ENCODE assay signal across 11 cellular contexts in the genomic region with DNA sequence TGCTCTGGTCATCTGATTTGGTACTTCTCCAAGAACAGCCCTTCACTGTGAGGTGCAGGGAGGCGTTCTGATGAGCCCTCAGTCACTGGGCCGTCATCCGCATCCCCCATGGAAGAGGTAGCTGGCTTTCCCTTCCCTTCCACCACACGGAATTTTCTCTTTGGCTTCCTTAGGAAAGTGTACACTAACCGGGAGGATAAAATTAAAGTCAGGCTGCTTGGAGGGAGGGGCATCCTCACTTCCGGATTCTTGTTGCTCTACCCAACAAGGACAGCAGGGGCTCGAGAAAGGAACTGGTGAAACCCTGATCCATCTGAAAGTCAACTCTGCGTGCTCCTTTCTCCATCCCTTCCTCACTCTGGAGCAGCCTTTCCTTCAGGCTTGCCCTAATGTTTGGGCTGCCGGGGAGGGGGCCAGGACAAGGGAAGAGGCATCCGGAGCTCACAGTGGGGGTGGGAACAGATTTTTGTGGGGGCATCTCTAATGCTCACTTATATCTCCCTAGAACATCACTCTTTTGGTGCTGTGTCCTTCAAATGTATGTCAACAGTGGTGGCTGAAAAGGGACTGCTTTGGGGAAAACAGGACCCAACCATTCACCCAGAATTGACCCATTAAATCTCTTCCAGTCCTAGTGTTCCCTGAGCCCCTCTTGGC.
DNase-seq lines count a peak whose midpoint lies in the region; ATAC-seq and TF ChIP-seq lines count a peak whose summit lies in the region.
"Had no signal": no experiment of that assay in that cellular context is flagged by ENCODE, and none has a peak within 500 bp of the region (broad histone marks: within the 10 kb centered on the region; RNA-seq: fewer than 3 reads in every experiment).

No MANE protein-coding gene starts in this region.

- POLR2A ChIA-PET in AG04449 (lab: Yijun Ruan, JAX) = no interaction called here
- POLR2A ChIA-PET in CD8-positive, alpha-beta T cell (lab: Charles Lee) = no interaction called here

- H3K27ac ChIP-seq in CD8-positive, alpha-beta T cell (ENCODE audit: low read depth, low read length) = no peak overlapping the region
- H3K27ac ChIP-seq in left lung = no peak overlapping the region
- H3K27ac ChIP-seq: Peyer's patch, vagina had no signal

- peaks cover 44% of the 10 kb centered on the region for H3K4me1 Mint-ChIP-seq in CD8-positive, alpha-beta T cell (ENCODE audit: low read depth)
- H3K4me1 Mint-ChIP-seq in Calu3 (ENCODE audit: low read depth, unreplicated experiment) = no peaks in the 10 kb centered on the region

- TF ChIP-seq CTCF in AG04449 (IDR thresholded peaks at IDR 0.05; ENCODE audit: insufficient read depth, low read length, missing control alignments) (peak; percentile 7), Calu3 (IDR thresholded peaks at IDR 0.05; ENCODE audit: unreplicated experiment) (no peak), left lung (IDR thresholded peaks at IDR 0.05) (no peak)
- TF ChIP-seq CTCF in CD8-positive, alpha-beta T cell (IDR thresholded peaks at IDR 0.05) = peak; percentile 17

- H3K9me3 ChIP-seq in CD8-positive, alpha-beta T cell (ENCODE audit: low read length) = no peaks in the 10 kb centered on the region
- H3K9me3 ChIP-seq in left lung = no peaks in the 10 kb centered on the region
- H3K9me3 ChIP-seq: Peyer's patch, vagina had no signal

- peaks cover 30% of the 10 kb centered on the region for H3K4me1 ChIP-seq in CD8-positive, alpha-beta T cell (ENCODE audit: insufficient read depth, low read length)
- H3K4me1 ChIP-seq in left lung = peaks cover 0 to 17% of the 10 kb centered on the region in 2 donors

- H3K9me3 Mint-ChIP-seq in CD8-positive, alpha-beta T cell = no peaks in the 10 kb centered on the region
- H3K9me3 Mint-ChIP-seq in Calu3 (ENCODE audit: low read depth, unreplicated experiment) = no peaks in the 10 kb centered on the region

- no TSS peak for BruUV-seq in Calu3 (replicated peaks; lab: Mats Ljungman, UMichigan)

- DNase-seq in AG04449 (ENCODE audit: low read depth, low spot score) (no peak), NCI-H69 (lab: John Stamatoyannopoulos, UW) (peak; percentile 26), ecto neural progenitor cell (ENCODE audit: low spot score) (peak; percentile 44), inferior parietal cortex (ENCODE audit: extremely low spot score) (no peak), Calu3 (no peak), left lung (no peak), NCI-H345 treated with DMSO at 0.1 percent for 48 hours (lab: John Stamatoyannopoulos, UW; ENCODE audit: unreplicated experiment) (no peak)
- no peak for DNase-seq in CD8-positive, alpha-beta T cell
- DNase-seq: occipital lobe, Peyer's patch had no signal

- no peak overlapping the region for H3K4me3 ChIP-seq in AG04449 (ENCODE audit: low read depth, low read length)
- H3K4me3 ChIP-seq in CD8-positive, alpha-beta T cell (ENCODE audit: low read depth, low read length) = no peak overlapping the region
- no peak overlapping the region for H3K4me3 ChIP-seq in left lung
- H3K4me3 ChIP-seq: Peyer's patch, vagina had no signal

- no peak for ATAC-seq in CD8-positive, alpha-beta T cell
- ATAC-seq in left lung = no peak

- CTCF ChIA-PET in AG04449 (lab: Yijun Ruan, JAX) (interaction anchor here (0.9 to 1.4 kb wide), 2 partner anchors 11 to 25 kb away, joined by 3 read pairs; no protein-coding TSS in a partner anchor), Calu3 (lab: Charles Lee) (no interaction called here)
- CTCF ChIA-PET in CD8-positive, alpha-beta T cell (lab: Charles Lee) = interaction anchor here (0.6 to 1.6 kb wide), 4 partner anchors 10 to 105 kb away, joined by 3 to 12 read pairs (median 4); no protein-coding TSS in a partner anchor

- no peaks in the 10 kb centered on the region for H3K36me3 ChIP-seq in CD8-positive, alpha-beta T cell (ENCODE audit: insufficient read depth, low read length)
- H3K36me3 ChIP-seq in left lung = no peaks in the 10 kb centered on the region
- H3K36me3 ChIP-seq: Peyer's patch, vagina had no signal

- H3K36me3 Mint-ChIP-seq in CD8-positive, alpha-beta T cell = peaks cover 6% of the 10 kb centered on the region
- H3K36me3 Mint-ChIP-seq in Calu3 (ENCODE audit: insufficient read depth, unreplicated experiment) = no peaks in the 10 kb centered on the region

- intact Hi-C loops in CD8-positive, alpha-beta T cell (cut with DNase I, micrococcal nuclease) = loop anchor here (2.0 to 5.0 kb wide), 4 partner anchors 184 to 897 kb away; partner anchors contain the start of genes FOXM1 (in 1 of the 2), RHNO1 (in 1 of the 2), TSPAN9 (in 1 of the 2) and TULP3 (in 1 of the 2)
- intact Hi-C loops in Calu3 (cut with micrococcal nuclease; ENCODE audit: unreplicated experiment) = no loop called here
- intact Hi-C loops in left lung (cut with DNase I) = no loop called here

- H3K27me3 Mint-ChIP-seq in CD8-positive, alpha-beta T cell (ENCODE audit: low read depth) = no peaks in the 10 kb centered on the region
- peaks cover 100% of the 10 kb centered on the region for H3K27me3 Mint-ChIP-seq in Calu3 (ENCODE audit: unreplicated experiment)

- H3K27me3 ChIP-seq in CD8-positive, alpha-beta T cell (ENCODE audit: insufficient read depth, low read length) = no peaks in the 10 kb centered on the region
- H3K27me3 ChIP-seq in left lung = peaks cover 0 to 32% of the 10 kb centered on the region in 2 donors
- H3K27me3 ChIP-seq: Peyer's patch, vagina had no signal

- H3K27ac Mint-ChIP-seq in CD8-positive, alpha-beta T cell = peak overlapping the region; percentile 55
- no peak overlapping the region for H3K27ac Mint-ChIP-seq in Calu3 (ENCODE audit: unreplicated experiment)

- peak overlapping the region; percentile 58 for H3K4me3 Mint-ChIP-seq in CD8-positive, alpha-beta T cell
- H3K4me3 Mint-ChIP-seq in Calu3 (ENCODE audit: low read depth, unreplicated experiment) = no peak overlapping the region

Comparison
In these comparisons a context has a peak if more than half of its experiments do, and no peak if none do; other contexts are left out.
1. DNase-seq: peak in NCI-H69 (single experiment) and ecto neural progenitor cell (single experiment); none in AG04449 (single experiment), CD8-positive, alpha-beta T cell (0 of 7), inferior parietal cortex (single experiment), Calu3 (single experiment), left lung (0 of 2) and NCI-H345 treated with DMSO at 0.1 percent for 48 hours (single experiment).
2. CTCF ChIP-seq: peak in AG04449 (single experiment) and CD8-positive, alpha-beta T cell (single experiment); none in Calu3 (single experiment) and left lung (0 of 2).
3. intact Hi-C loops: an anchor here in CD8-positive, alpha-beta T cell (2.0 to 5.0 kb wide); none called in Calu3 and left lung.